31 cellular contexts compared by ENCODE assay signal in the genomic region with DNA sequence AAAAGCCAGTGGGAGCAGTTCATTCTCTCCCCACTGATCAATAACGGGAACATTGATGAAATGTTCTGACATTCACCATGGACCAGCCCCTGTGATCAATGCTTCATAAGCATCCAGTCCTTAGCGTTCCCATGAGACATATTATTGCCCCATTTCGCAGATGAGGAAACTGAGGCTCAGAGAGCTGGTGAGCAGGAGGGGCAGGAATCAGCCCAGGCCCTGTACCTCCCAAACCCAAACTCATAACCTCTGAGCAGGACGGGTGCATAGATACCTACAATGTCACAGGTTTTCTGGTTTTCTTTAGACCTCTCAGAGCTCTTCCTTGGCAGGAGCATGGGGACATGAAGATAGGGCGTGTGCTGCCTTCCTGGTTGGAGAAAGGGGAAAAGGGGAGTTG. TPM values are rescaled to one million over a fixed set of nuclear protein-coding genes. Genes with fewer than 3 reads are reported as not detected.
"Had no signal": no experiment of that assay in that cellular context is flagged by ENCODE, and none has a peak within 500 bp of the region (broad histone marks: within the 10 kb centered on the region; RNA-seq: fewer than 3 reads in every experiment).

No MANE protein-coding gene starts in this region.

- H2AFZ ChIP-seq: PC-9 had no signal

- ATAC-seq: activated CD8-positive, alpha-beta memory T cell treated with anti-CD3 and anti-CD28 coated beads, Interleukin-2, amount 10 ng/mL, durations not matched to agents 7 days and 5 days had no signal

- H3K27ac ChIP-seq: ascending aorta, breast epithelium, PC-9, WERI-Rb-1 had no signal

- H3K27ac Mint-ChIP-seq: activated CD4-positive, alpha-beta memory T cell treated with anti-CD3 and anti-CD28 coated beads, Interleukin-2, amount 10 ng/mL, durations not matched to agents 7 days and 5 days; activated CD8-positive, alpha-beta memory T cell treated with anti-CD3 and anti-CD28 coated beads, Interleukin-2, amount 10 ng/mL, durations not matched to agents 7 days and 5 days; activated naive CD8-positive, alpha-beta T cell treated with anti-CD3 and anti-CD28 coated beads, Interleukin-2, amount 10 ng/mL, durations not matched to agents 7 days and 5 days had no signal

- DNase-seq: activated CD4-positive, alpha-beta memory T cell treated with anti-CD3 and anti-CD28 coated beads, Interleukin-2, amount 10 ng/mL, durations not matched to agents 7 days and 5 days; activated CD4-positive, alpha-beta T cell treated with anti-CD3 and anti-CD28 coated beads for 1 hour; activated CD4-positive, alpha-beta T cell treated with anti-CD3 and anti-CD28 coated beads for 48 hours; activated CD4-positive, CD25-positive, alpha-beta regulatory T cell; activated CD8-positive, alpha-beta memory T cell treated with anti-CD3 and anti-CD28 coated beads for 24 hours; activated CD8-positive, alpha-beta memory T cell treated with anti-CD3 and anti-CD28 coated beads, Interleukin-2, amount 10 ng/mL, durations not matched to agents 7 days and 5 days; activated CD8-positive, alpha-beta memory T cell treated with anti-CD3 and anti-CD28 coated beads, Interleukin-2, amount 50 U/mL, for 48 hours; activated effector memory CD4-positive, alpha-beta T cell treated with Interleukin-2 at 50 U/mL for 16 hours; activated naive CD4-positive, alpha-beta T cell treated with anti-CD3 and anti-CD28 coated beads, Interleukin-2, amount 50 U/mL, for 16 hours; activated naive CD8-positive, alpha-beta T cell treated with anti-CD3 and anti-CD28 coated beads, Interleukin-2, amount 10 ng/mL, durations not matched to agents 7 days and 5 days; activated T-cell treated with anti-CD3 and anti-CD28 coated beads, Interleukin-2, amount 50 U/mL, for 48 hours; amygdala; caudate nucleus; cerebellar nuclear complex; NCI-H1092 treated with DMSO at 0.1 percent for 48 hours; NCI-H1417; NCI-H146; NCI-H187; NCI-H2029 treated with DMSO at 0.1 percent for 48 hours; NCI-H2107; NCI-H2171; NCI-H510A; NCI-H526; NCI-H748 treated with DMSO at 0.1 percent for 48 hours; PC-9; Right ventricle myocardium superior; T1000; WERI-Rb-1 had no signal

- H3K9me3 ChIP-seq: ascending aorta, breast epithelium had no signal

- H3K4me3 ChIP-seq: PC-9 had no signal

- H3K27me3 Mint-ChIP-seq: activated CD4-positive, alpha-beta memory T cell treated with anti-CD3 and anti-CD28 coated beads, Interleukin-2, amount 10 ng/mL, durations not matched to agents 7 days and 5 days; activated CD8-positive, alpha-beta memory T cell treated with anti-CD3 and anti-CD28 coated beads, Interleukin-2, amount 10 ng/mL, durations not matched to agents 7 days and 5 days; activated naive CD8-positive, alpha-beta T cell treated with anti-CD3 and anti-CD28 coated beads, Interleukin-2, amount 10 ng/mL, durations not matched to agents 7 days and 5 days had no signal

- H3K36me3 Mint-ChIP-seq: activated naive CD8-positive, alpha-beta T cell treated with anti-CD3 and anti-CD28 coated beads, Interleukin-2, amount 10 ng/mL, durations not matched to agents 7 days and 5 days had no signal

- H3K9me3 Mint-ChIP-seq: activated CD4-positive, alpha-beta memory T cell treated with anti-CD3 and anti-CD28 coated beads, Interleukin-2, amount 10 ng/mL, durations not matched to agents 7 days and 5 days; activated naive CD8-positive, alpha-beta T cell treated with anti-CD3 and anti-CD28 coated beads, Interleukin-2, amount 10 ng/mL, durations not matched to agents 7 days and 5 days had no signal

- H3K27me3 ChIP-seq: ascending aorta, breast epithelium had no signal

- H3K4me3 Mint-ChIP-seq: activated CD4-positive, alpha-beta memory T cell treated with anti-CD3 and anti-CD28 coated beads, Interleukin-2, amount 10 ng/mL, durations not matched to agents 7 days and 5 days; activated CD8-positive, alpha-beta memory T cell treated with anti-CD3 and anti-CD28 coated beads, Interleukin-2, amount 10 ng/mL, durations not matched to agents 7 days and 5 days; activated naive CD8-positive, alpha-beta T cell treated with anti-CD3 and anti-CD28 coated beads, Interleukin-2, amount 10 ng/mL, durations not matched to agents 7 days and 5 days had no signal

RNA-seq across cellular contexts. Expression of gene ZNF358, which starts 8.6 kb away (rescaled TPM):
- total RNA-seq: OCI-LY7 had no signal

RNA-seq across cellular contexts. Expression of gene PEX11G, which starts 35.7 kb away (rescaled TPM):
- total RNA-seq: ascending aorta, OCI-LY7 had no signal
